In genomic region chr6:26272171-26272631, GRCh38 we compare ENCODE assay signal across 1 cellular context.
TF ChIP-seq lines count a peak whose summit lies in the region.

No MANE protein-coding gene starts in this region.

TF ChIP-seq in HepG2, 621 proteins besides CTCF, POLR2A, EP300 and RAD21 (continued from another document and continues in another):
- TF ChIP-seq ZFP36L1 (CRISPR knock-in tag; IDR thresholded peaks at IDR 0.05), result 0 out of 2 replicates have a peak, but pooled peaks have one; percentile 17
- TF ChIP-seq ZBED4 (CRISPR knock-in tag; IDR thresholded peaks at IDR 0.05; ENCODE audit: borderline replicate concordance), result peak; percentile 26; the same call in 1 of the 2 replicates
- peak; percentile 49; the same call in 1 of the 2 replicates for TF ChIP-seq PHF8 (CRISPR knock-in tag; IDR thresholded peaks at IDR 0.05)
- no peak for TF ChIP-seq HIC2 (CRISPR knock-in tag; IDR thresholded peaks at IDR 0.05; ENCODE audit: low read depth)
- no peak for TF ChIP-seq ARID4A (CRISPR knock-in tag; IDR thresholded peaks at IDR 0.05; ENCODE audit: borderline replicate concordance)
- TF ChIP-seq ZBTB44 (CRISPR knock-in tag; IDR thresholded peaks at IDR 0.05), result no peak
- TF ChIP-seq PTBP1 (IDR thresholded peaks at IDR 0.05; ENCODE audit: low read depth, low read length, poor library complexity, severe bottlenecking), result no peak
- TF ChIP-seq ONECUT2 (CRISPR knock-in tag; IDR thresholded peaks at IDR 0.05), result no peak
- 0 out of 2 replicates have a peak, but pooled peaks have one; percentile 17 for TF ChIP-seq ZNF546 (CRISPR knock-in tag; conservative IDR thresholded peaks at IDR 0.05)
- no peak for TF ChIP-seq RFX5 (IDR thresholded peaks at IDR 0.05; ENCODE audit: low read depth, low read length)
- no peak for TF ChIP-seq SOX6 (IDR thresholded peaks at IDR 0.05)
- no peak for TF ChIP-seq SOX6 (CRISPR knock-in tag; IDR thresholded peaks at IDR 0.05)
- no peak for TF ChIP-seq RBFOX2 (IDR thresholded peaks at IDR 0.05; ENCODE audit: low read depth, low read length)
- no peak for TF ChIP-seq SMAD1 (CRISPR knock-in tag; IDR thresholded peaks at IDR 0.05; ENCODE audit: borderline replicate concordance, low read depth)
- no peak for TF ChIP-seq ZNF775 (CRISPR knock-in tag; IDR thresholded peaks at IDR 0.05; ENCODE audit: borderline replicate concordance)
- no peak for TF ChIP-seq NFKBIZ (CRISPR knock-in tag; IDR thresholded peaks at IDR 0.05)
- TF ChIP-seq THAP8 (CRISPR knock-in tag; IDR thresholded peaks at IDR 0.05; ENCODE audit: borderline replicate concordance), result no peak
- no peak for TF ChIP-seq SMARCC2 (IDR thresholded peaks at IDR 0.05)
- no peak for TF ChIP-seq SSRP1 (CRISPR knock-in tag; IDR thresholded peaks at IDR 0.05)
- no peak for TF ChIP-seq SOX13 (IDR thresholded peaks at IDR 0.05)
- TF ChIP-seq SOX13 (CRISPR knock-in tag; conservative IDR thresholded peaks at IDR 0.05 in 1 of 2, IDR thresholded peaks at IDR 0.05 in 1 of 2), result no peak
- no peak for TF ChIP-seq IRF2 (CRISPR knock-in tag; IDR thresholded peaks at IDR 0.05)
- TF ChIP-seq SIN3A (IDR thresholded peaks at IDR 0.05; ENCODE audit: borderline replicate concordance, low read depth, low read length), result no peak
- peak; percentile 19; the same call in 1 of the 2 replicates for TF ChIP-seq STAG1 (CRISPR knock-in tag; IDR thresholded peaks at IDR 0.05)
- TF ChIP-seq FOXA1 (IDR thresholded peaks at IDR 0.05), result no peak
- no peak for TF ChIP-seq FOXA1 (CRISPR knock-in tag; IDR thresholded peaks at IDR 0.05)
- no peak for TF ChIP-seq ZNF558 (CRISPR knock-in tag; IDR thresholded peaks at IDR 0.05; ENCODE audit: borderline replicate concordance)
- TF ChIP-seq MIXL1 (CRISPR knock-in tag; IDR thresholded peaks at IDR 0.05), result no peak
- TF ChIP-seq KLF12 (CRISPR knock-in tag; IDR thresholded peaks at IDR 0.05; ENCODE audit: borderline replicate concordance), result no peak
- no peak for TF ChIP-seq HOXA9 (CRISPR knock-in tag; IDR thresholded peaks at IDR 0.05; ENCODE audit: borderline replicate concordance)
- peak; percentile 42; the same call in 1 of the 2 replicates for TF ChIP-seq ZNF580 (CRISPR knock-in tag; IDR thresholded peaks at IDR 0.05; ENCODE audit: borderline replicate concordance, low read depth)
- no peak for TF ChIP-seq POLR2AphosphoS2 (IDR thresholded peaks at IDR 0.05; ENCODE audit: low read depth, low read length)
- TF ChIP-seq ZNF7 (CRISPR knock-in tag; IDR thresholded peaks at IDR 0.05), result no peak
- TF ChIP-seq NCOA1 (CRISPR knock-in tag; IDR thresholded peaks at IDR 0.05), result no peak
- TF ChIP-seq CREB1 (IDR thresholded peaks at IDR 0.05), result no peak
- no peak for TF ChIP-seq CREB1 (CRISPR knock-in tag; IDR thresholded peaks at IDR 0.05)
- no peak; the same call in 1 of the 2 replicates for TF ChIP-seq SPEN (CRISPR knock-in tag; IDR thresholded peaks at IDR 0.05; ENCODE audit: low read depth)
- TF ChIP-seq ZBTB43 (CRISPR knock-in tag; conservative IDR thresholded peaks at IDR 0.05), result no peak
- TF ChIP-seq ZMAT5 (CRISPR knock-in tag; IDR thresholded peaks at IDR 0.05; ENCODE audit: borderline replicate concordance, low read depth), result no peak
- no peak for TF ChIP-seq CHCHD3 (CRISPR knock-in tag; IDR thresholded peaks at IDR 0.05)
- no peak for TF ChIP-seq NKX3-1 (CRISPR knock-in tag; IDR thresholded peaks at IDR 0.05)
- TF ChIP-seq ZSCAN21 (CRISPR knock-in tag; IDR thresholded peaks at IDR 0.05; ENCODE audit: borderline replicate concordance), result 0 out of 2 replicates have a peak, but pooled peaks have one; percentile 31
- no peak for TF ChIP-seq ZNF460 (CRISPR knock-in tag; IDR thresholded peaks at IDR 0.05; ENCODE audit: borderline replicate concordance)
- no peak; the same call in none of the 2 replicates for TF ChIP-seq ZNF362 (CRISPR knock-in tag; IDR thresholded peaks at IDR 0.05; ENCODE audit: borderline replicate concordance)
- TF ChIP-seq ETV6 (CRISPR knock-in tag; conservative IDR thresholded peaks at IDR 0.05), result no peak
- no peak for TF ChIP-seq ZFP41 (CRISPR knock-in tag; IDR thresholded peaks at IDR 0.05; ENCODE audit: borderline replicate concordance)
- no peak for TF ChIP-seq PPARG (CRISPR knock-in tag; conservative IDR thresholded peaks at IDR 0.05)
- no peak for TF ChIP-seq TRAFD1 (CRISPR knock-in tag; IDR thresholded peaks at IDR 0.05; ENCODE audit: borderline replicate concordance)
- no peak for TF ChIP-seq YY1 (IDR thresholded peaks at IDR 0.05; ENCODE audit: insufficient read depth, insufficient replicate concordance, low read depth, low read length)
- TF ChIP-seq LCORL (IDR thresholded peaks at IDR 0.05), result no peak
- no peak for TF ChIP-seq LCORL (CRISPR knock-in tag; IDR thresholded peaks at IDR 0.05)
- TF ChIP-seq ZNF101 (CRISPR knock-in tag; IDR thresholded peaks at IDR 0.05; ENCODE audit: borderline replicate concordance, low read depth), result no peak
- 0 out of 2 replicates have a peak, but pooled peaks have one; percentile 20 for TF ChIP-seq ZNF772 (CRISPR knock-in tag; IDR thresholded peaks at IDR 0.05)
- TF ChIP-seq ARNT (IDR thresholded peaks at IDR 0.05), result no peak
- no peak; the same call in 1 of the 2 replicates for TF ChIP-seq ZNF552 (CRISPR knock-in tag; IDR thresholded peaks at IDR 0.05; ENCODE audit: borderline replicate concordance)
